ENCODE assay signal across 9 cellular contexts in the genomic region with DNA sequence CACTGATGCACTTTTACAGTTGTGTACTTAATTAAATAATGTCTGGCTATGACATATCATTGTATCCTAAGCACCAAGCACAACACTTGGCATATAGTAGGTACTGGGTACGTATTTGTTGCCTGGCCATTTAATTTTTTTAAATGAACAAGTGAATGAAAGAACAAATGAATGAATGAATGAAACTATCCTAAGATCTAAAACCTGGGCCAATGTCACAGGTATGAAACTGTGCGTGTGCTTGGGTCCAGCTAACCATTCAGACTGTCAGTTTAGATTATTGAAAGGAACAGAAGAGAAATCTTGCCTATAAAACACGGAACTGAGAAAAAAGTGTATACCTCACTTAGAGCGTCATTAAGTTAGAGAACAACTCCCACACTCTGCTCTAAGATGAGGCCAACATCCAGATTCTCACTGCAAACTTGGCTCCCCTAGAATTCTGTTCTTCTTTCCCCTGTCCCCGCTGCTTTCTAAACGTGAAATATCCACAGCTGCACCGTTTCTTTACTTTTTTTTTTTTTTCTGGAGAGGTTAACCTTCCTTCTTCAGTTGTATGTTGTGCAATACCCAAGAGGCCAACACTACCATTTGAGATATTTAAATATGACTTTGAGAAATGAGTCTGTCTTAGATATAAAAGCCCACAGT. TPM values are rescaled to one million over a fixed set of nuclear protein-coding genes. Genes with fewer than 3 reads are reported as not detected.
DNase-seq lines count a peak whose midpoint lies in the region; ATAC-seq, FAIRE-seq and TF ChIP-seq lines count a peak whose summit lies in the region.
"Had no signal": no experiment of that assay in that cellular context is flagged by ENCODE, and none has a peak within 500 bp of the region (broad histone marks: within the 10 kb centered on the region; RNA-seq: fewer than 3 reads in every experiment).

No MANE protein-coding gene starts in this region.

- TF ChIP-seq CTCF in astrocyte (IDR thresholded peaks at IDR 0.05; ENCODE audit: insufficient read depth, low read depth, low read length) (no peak), natural killer cell (IDR thresholded peaks at IDR 0.05) (no peak), suprapubic skin (IDR thresholded peaks at IDR 0.05) (no peak)

- H3K27ac Mint-ChIP-seq in astrocyte (ENCODE audit: unreplicated experiment) (no peak overlapping the region), natural killer cell (no peak overlapping the region)

- no peaks in the 10 kb centered on the region for H3K27me3 ChIP-seq in astrocyte (ENCODE audit: insufficient read depth, low read length)
- H3K27me3 ChIP-seq in suprapubic skin = peaks cover 3% of the 10 kb centered on the region

- intact Hi-C loops in natural killer cell (cut with micrococcal nuclease) = no loop called here

- no peak overlapping the region for H3K27ac ChIP-seq in astrocyte (ENCODE audit: low read depth, low read length)
- H3K27ac ChIP-seq in suprapubic skin = no peak overlapping the region

- H3K9me3 ChIP-seq in astrocyte (ENCODE audit: insufficient read depth, low read depth, low read length) (no peaks in the 10 kb centered on the region), suprapubic skin (no peaks in the 10 kb centered on the region)

- H3K9ac ChIP-seq in astrocyte (ENCODE audit: low read length) = no peak overlapping the region

- H3K4me3 ChIP-seq in astrocyte (ENCODE audit: insufficient read depth, low read depth, low read length) = no peak overlapping the region
- H3K4me3 ChIP-seq in suprapubic skin = no peak overlapping the region

- H3K4me1 ChIP-seq in astrocyte (ENCODE audit: insufficient read depth, low read length) (peaks cover 16% of the 10 kb centered on the region), suprapubic skin (no peaks in the 10 kb centered on the region)

- H3K27me3 Mint-ChIP-seq in astrocyte (ENCODE audit: low read depth, unreplicated experiment) (peaks cover 5% of the 10 kb centered on the region), natural killer cell (ENCODE audit: low read depth in 2 of 2) (peaks cover 14 to 32% of the 10 kb centered on the region in 2 donors)

- TF ChIP-seq POLR2A in suprapubic skin (IDR thresholded peaks at IDR 0.05) = no peak

- WGBS in suprapubic skin = 66% methylated on average over 7 of the region's 7 CpGs

- no peaks in the 10 kb centered on the region for H4K20me1 ChIP-seq in astrocyte (ENCODE audit: insufficient read depth, low read length)

- peaks cover 3% of the 10 kb centered on the region for H3K9me3 Mint-ChIP-seq in astrocyte (ENCODE audit: unreplicated experiment)
- H3K9me3 Mint-ChIP-seq in natural killer cell = no peaks in the 10 kb centered on the region

- no peaks in the 10 kb centered on the region for H3K79me2 ChIP-seq in astrocyte (ENCODE audit: insufficient read depth, low read length)

- H3K36me3 ChIP-seq in astrocyte (ENCODE audit: insufficient read depth, low read length) (no peaks in the 10 kb centered on the region), suprapubic skin (no peaks in the 10 kb centered on the region)

- H2AFZ ChIP-seq in astrocyte (ENCODE audit: low read depth, low read length) = no peak overlapping the region

- H3K4me2 ChIP-seq in astrocyte (ENCODE audit: low read length) = no peak overlapping the region

- ATAC-seq in GM21360 (IDR thresholded peaks at IDR 0.05; ENCODE audit: unreplicated experiment) (peak; percentile 65), HG03342 (IDR thresholded peaks at IDR 0.05; ENCODE audit: unreplicated experiment) (peak; percentile 69), SK-N-SH treated with all-trans-retinoic acid at 6 μM for 48 hours (no peak), GM21447 (IDR thresholded peaks at IDR 0.05; ENCODE audit: unreplicated experiment) (no peak), natural killer cell (no peak)
- ATAC-seq: Panc1 had no signal

- TF ChIP-seq EP300 in suprapubic skin (IDR thresholded peaks at IDR 0.05) = no peak

- peaks cover 11% of the 10 kb centered on the region for H3K4me1 Mint-ChIP-seq in astrocyte (ENCODE audit: low read depth, unreplicated experiment)
- H3K4me1 Mint-ChIP-seq in natural killer cell = peaks cover 5 to 6% of the 10 kb centered on the region in 2 donors

- DNase-seq in CD1c-positive myeloid dendritic cell (ENCODE audit: extremely low spot score) (peak; percentile 80), astrocyte (ENCODE audit: low read depth) (peak; percentile 19), natural killer cell (no peak), suprapubic skin (ENCODE audit: low spot score in 2 of 2) (no peak)

- no peak overlapping the region for H3K4me3 Mint-ChIP-seq in astrocyte (ENCODE audit: unreplicated experiment)
- H3K4me3 Mint-ChIP-seq in natural killer cell = no peak overlapping the region

- H3K36me3 Mint-ChIP-seq in astrocyte (ENCODE audit: low read depth, unreplicated experiment) (no peaks in the 10 kb centered on the region), natural killer cell (no peaks in the 10 kb centered on the region)

- FAIRE-seq in astrocyte (lab: Jason Lieb, UNC) = no peak

TF ChIP-seq in SK-N-SH treated with all-trans-retinoic acid at 6 μM for 48 hours, 23 proteins besides CTCF, POLR2A, EP300 and RAD21:
- TF ChIP-seq, protein P1, sequence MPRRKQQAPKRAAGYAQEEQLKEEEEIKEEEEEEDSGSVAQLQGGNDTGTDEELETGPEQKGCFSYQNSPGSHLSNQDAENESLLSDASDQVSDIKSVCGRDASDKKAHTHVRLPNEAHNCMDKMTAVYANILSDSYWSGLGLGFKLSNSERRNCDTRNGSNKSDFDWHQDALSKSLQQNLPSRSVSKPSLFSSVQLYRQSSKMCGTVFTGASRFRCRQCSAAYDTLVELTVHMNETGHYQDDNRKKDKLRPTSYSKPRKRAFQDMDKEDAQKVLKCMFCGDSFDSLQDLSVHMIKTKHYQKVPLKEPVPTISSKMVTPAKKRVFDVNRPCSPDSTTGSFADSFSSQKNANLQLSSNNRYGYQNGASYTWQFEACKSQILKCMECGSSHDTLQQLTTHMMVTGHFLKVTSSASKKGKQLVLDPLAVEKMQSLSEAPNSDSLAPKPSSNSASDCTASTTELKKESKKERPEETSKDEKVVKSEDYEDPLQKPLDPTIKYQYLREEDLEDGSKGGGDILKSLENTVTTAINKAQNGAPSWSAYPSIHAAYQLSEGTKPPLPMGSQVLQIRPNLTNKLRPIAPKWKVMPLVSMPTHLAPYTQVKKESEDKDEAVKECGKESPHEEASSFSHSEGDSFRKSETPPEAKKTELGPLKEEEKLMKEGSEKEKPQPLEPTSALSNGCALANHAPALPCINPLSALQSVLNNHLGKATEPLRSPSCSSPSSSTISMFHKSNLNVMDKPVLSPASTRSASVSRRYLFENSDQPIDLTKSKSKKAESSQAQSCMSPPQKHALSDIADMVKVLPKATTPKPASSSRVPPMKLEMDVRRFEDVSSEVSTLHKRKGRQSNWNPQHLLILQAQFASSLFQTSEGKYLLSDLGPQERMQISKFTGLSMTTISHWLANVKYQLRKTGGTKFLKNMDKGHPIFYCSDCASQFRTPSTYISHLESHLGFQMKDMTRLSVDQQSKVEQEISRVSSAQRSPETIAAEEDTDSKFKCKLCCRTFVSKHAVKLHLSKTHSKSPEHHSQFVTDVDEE (CRISPR knock-in tag; IDR thresholded peaks at IDR 0.05) = no peak
- TF ChIP-seq ZFP30 (CRISPR knock-in tag; IDR thresholded peaks at IDR 0.05) (no peak), ZNF70 (CRISPR knock-in tag; IDR thresholded peaks at IDR 0.05) (no peak), ZC3H10 (CRISPR knock-in tag; IDR thresholded peaks at IDR 0.05) (no peak), ARNTL (CRISPR knock-in tag; IDR thresholded peaks at IDR 0.05; ENCODE audit: borderline replicate concordance, low read depth) (no peak), CSDC2 (CRISPR knock-in tag; IDR thresholded peaks at IDR 0.05) (no peak)
- TF ChIP-seq, protein P2, sequence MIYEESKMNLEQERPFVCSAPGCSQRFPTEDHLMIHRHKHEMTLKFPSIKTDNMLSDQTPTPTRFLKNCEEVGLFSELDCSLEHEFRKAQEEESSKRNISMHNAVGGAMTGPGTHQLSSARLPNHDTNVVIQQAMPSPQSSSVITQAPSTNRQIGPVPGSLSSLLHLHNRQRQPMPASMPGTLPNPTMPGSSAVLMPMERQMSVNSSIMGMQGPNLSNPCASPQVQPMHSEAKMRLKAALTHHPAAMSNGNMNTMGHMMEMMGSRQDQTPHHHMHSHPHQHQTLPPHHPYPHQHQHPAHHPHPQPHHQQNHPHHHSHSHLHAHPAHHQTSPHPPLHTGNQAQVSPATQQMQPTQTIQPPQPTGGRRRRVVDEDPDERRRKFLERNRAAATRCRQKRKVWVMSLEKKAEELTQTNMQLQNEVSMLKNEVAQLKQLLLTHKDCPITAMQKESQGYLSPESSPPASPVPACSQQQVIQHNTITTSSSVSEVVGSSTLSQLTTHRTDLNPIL (CRISPR knock-in tag; IDR thresholded peaks at IDR 0.05; ENCODE audit: low read depth) = no peak
TF ChIP-seq in SK-N-SH treated with all-trans-retinoic acid at 6 μM for 48 hours: peak in this region for 0.

RNA-seq across cellular contexts. Expression of a gene that starts 17.3 kb away (rescaled TPM):
- total RNA-seq in astrocyte (24.9 and 32.7 TPM in 2 replicates), natural killer cell (10 to 100 TPM; 45.4 to 61.0 (median 45.7) TPM), suprapubic skin (10 to 100 TPM in 2 of 4 donors, 1 to 10 TPM in 2; 5.5 to 16.0 (median 12.3) TPM)

RNA-seq across cellular contexts. Expression of a gene that starts 33.9 kb away (rescaled TPM):
- total RNA-seq in astrocyte (19.4 and 22.3 TPM in 2 replicates), natural killer cell (10 to 100 TPM; 10.3 to 11.5 (median 10.3) TPM), suprapubic skin (10 to 100 TPM; 12.2 to 17.1 (median 15.1) TPM)

Comparison
In these comparisons a context has a peak if more than half of its experiments do, and no peak if none do; other contexts are left out.
1. DNase-seq: peak in CD1c-positive myeloid dendritic cell (single experiment) and astrocyte (single experiment); none in natural killer cell (single experiment) and suprapubic skin (0 of 2).
2. ATAC-seq: peak in GM21360 (single experiment) and HG03342 (single experiment); none in SK-N-SH treated with all-trans-retinoic acid at 6 μM for 48 hours (single experiment), GM21447 (single experiment) and natural killer cell (0 of 3).